Comparison of ENCODE assay signal across 38 cellular contexts in the genomic region with DNA sequence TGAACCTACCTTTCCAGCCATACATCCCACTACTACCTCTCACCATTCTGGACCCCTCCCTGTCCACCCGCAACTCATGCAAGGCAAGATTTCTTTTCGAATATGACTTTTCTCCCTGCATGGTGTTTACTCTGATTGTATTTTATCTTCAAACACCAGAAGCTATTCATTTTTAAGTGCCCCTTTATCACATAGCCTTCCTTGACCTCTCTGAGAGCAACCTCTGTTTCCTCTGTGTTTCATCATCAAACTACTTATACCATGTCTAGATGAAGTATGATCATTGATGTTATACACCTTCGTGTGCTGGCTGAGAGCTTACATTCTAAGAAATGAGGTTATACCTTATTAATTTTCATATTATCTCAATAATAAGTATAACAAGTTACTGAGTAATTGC. TPM values are rescaled to one million over a fixed set of nuclear protein-coding genes. Genes with fewer than 3 reads are reported as not detected.
A peak's percentile ranks its signal among the peaks of the same experiment; 100 is the strongest.
DNase-seq lines count a peak whose midpoint lies in the region; ATAC-seq, FAIRE-seq and TF ChIP-seq lines count a peak whose summit lies in the region.
"Had no signal": no experiment of that assay in that cellular context is flagged by ENCODE, and none has a peak within 500 bp of the region (broad histone marks: within the 10 kb centered on the region; RNA-seq: fewer than 3 reads in every experiment).

No MANE protein-coding gene starts in this region.

- DNase-seq in HTR-8/SVneo (ENCODE audit: insufficient read length, low spot score) (no peak), OCI-M1 (lab: John Stamatoyannopoulos, UW) (peak; percentile 53), K562 (ENCODE audit: extremely low read depth in 1 of 4, low spot score in 3 of 4) (no peak), erythroblast (lab: John Stamatoyannopoulos, UW) (peak; percentile 39 to 73), foreskin keratinocyte (no peak), SIG-M5 treated with dmso at 0.1 percent for 504 hours (lab: John Stamatoyannopoulos, UW; ENCODE audit: unreplicated experiment) (no peak), right lobe of liver (no peak)
- no peak for DNase-seq in activated CD4-positive, alpha-beta T cell treated with anti-CD3 and anti-CD28 coated beads, Interleukin-2, amount 50 U/mL, for 1 hour
- DNase-seq: 8988T; ACHN; AML-193; BE2C; C1 segment of cervical spinal cord; Caco-2; Calu3; CD4-positive, alpha-beta memory T cell; CD4-positive, alpha-beta T cell; CD4-positive, CD25-positive, alpha-beta regulatory T cell; CD8-positive, alpha-beta memory T cell; CD8-positive, alpha-beta T cell; COR-L47; DMS 273 treated with DMSO at 0.1 percent for 48 hours; DMS153; DMS53; DMS79; DMS79 treated with DMSO at 0.1 percent for 48 hours; DND-41; EL had no signal

- H2AFZ ChIP-seq in K562 (ENCODE audit: low read depth, low read length) = no peak overlapping the region

- H3K27me3 ChIP-seq in K562 (ENCODE audit: control insufficient read depth in 2 of 2, insufficient read depth in 2 of 2, low read length in 2 of 2) (peaks cover 4 to 12% of the 10 kb centered on the region in 2 experiments; a peak in 3 of 5 replicates), foreskin keratinocyte (peaks cover 7% of the 10 kb centered on the region), right lobe of liver (no peaks in the 10 kb centered on the region)
- H3K27me3 ChIP-seq: BE2C; BLaER1; BLaER1 treated with 17β-estradiol and CSF1 and Interleukin-3, amounts not matched to agents 10 nM and 100 nM had no signal

- H3K9me3 ChIP-seq in K562 (replicated peaks; ENCODE audit: control insufficient read depth, insufficient read depth, low read depth, low read length) (no peaks in the 10 kb centered on the region), right lobe of liver (no peaks in the 10 kb centered on the region)
- H3K9me3 ChIP-seq: A549; BE2C; BLaER1; BLaER1 treated with 17β-estradiol and CSF1 and Interleukin-3, amounts not matched to agents 10 nM and 100 nM; Caco-2 had no signal

- in situ Hi-C loops in K562 (cut with MboI) = loop anchor here (25.0 kb wide), 1 partner anchor 731 kb away; no protein-coding TSS in a partner anchor

- no peak overlapping the region for H3K4me2 ChIP-seq in K562 (ENCODE audit: insufficient read depth, low read length)
- H3K4me2 ChIP-seq: A549; BLaER1; BLaER1 treated with 17β-estradiol and CSF1 and Interleukin-3, amounts not matched to agents 10 nM and 100 nM had no signal

- POLR2A ChIA-PET in K562 (lab: Yijun Ruan, JAX) = interaction anchor here (0.7 to 1.1 kb wide), 3 partner anchors 28 to 862 kb away, joined by 3 to 4 read pairs (median 3); no protein-coding TSS in a partner anchor

- H4K20me1 ChIP-seq in K562 (replicated peaks; ENCODE audit: control insufficient read depth, insufficient read depth, low read length) = no peaks in the 10 kb centered on the region
- H4K20me1 ChIP-seq: BLaER1; BLaER1 treated with 17β-estradiol and CSF1 and Interleukin-3, amounts not matched to agents 10 nM and 100 nM had no signal

- H3K36me3 ChIP-seq in K562 (ENCODE audit: control insufficient read depth, insufficient read depth, low read length) (no peaks in the 10 kb centered on the region), right lobe of liver (no peaks in the 10 kb centered on the region)
- H3K36me3 ChIP-seq: BE2C; BLaER1; BLaER1 treated with 17β-estradiol and CSF1 and Interleukin-3, amounts not matched to agents 10 nM and 100 nM had no signal

- peak; percentile 81 for TF ChIP-seq EP300 in K562 (IDR thresholded peaks at IDR 0.05; ENCODE audit: low read length)

- FAIRE-seq in HTR-8/SVneo (lab: Jason Lieb, UNC) = peak; percentile 60
- FAIRE-seq in K562 (lab: Jason Lieb, UNC) = no peak
- FAIRE-seq: A204.1, A549, D721Med had no signal

- TF ChIP-seq RAD21 in K562 (CRISPR knock-in tag; conservative IDR thresholded peaks at IDR 0.05 in 1 of 2, IDR thresholded peaks at IDR 0.05 in 1 of 2) = no peak

- no peak overlapping the region for H3K9ac ChIP-seq in K562 (ENCODE audit: insufficient read depth in 1 of 2, low read depth in 2 of 2, low read length in 2 of 2)
- H3K9ac ChIP-seq: BLaER1; BLaER1 treated with 17β-estradiol and CSF1 and Interleukin-3, amounts not matched to agents 10 nM and 100 nM had no signal

- intact Hi-C loops in K562 (cut with micrococcal nuclease) = loop anchor here (10.0 kb wide), 2 partner anchors 184 to 774 kb away; no protein-coding TSS in a partner anchor
- intact Hi-C loops in right lobe of liver (cut with DNase I) = no loop called here

- no peak for TF ChIP-seq CTCF in K562 (IDR thresholded peaks at IDR 0.05 in 2 of 3, conservative IDR thresholded peaks at IDR 0.05 in 1 of 3; ENCODE audit: insufficient read depth in 2 of 3, low read depth in 1 of 3, low read length in 3 of 3)
- no peak for TF ChIP-seq CTCF in foreskin keratinocyte (conservative IDR thresholded peaks at IDR 0.05)
- no peak for TF ChIP-seq CTCF in right lobe of liver (IDR thresholded peaks at IDR 0.05)

- peak; percentile 50 for ATAC-seq in K562
- no peak for ATAC-seq in foreskin keratinocyte
- no peak for ATAC-seq in right lobe of liver
- ATAC-seq: A549; CD8-positive, alpha-beta T cell had no signal

- 0% methylated on average over 3 of the region's 3 CpGs for WGBS in K562 (ENCODE audit: insufficient coverage, low coverage, missing lambda C conversion rate)
- 62% methylated on average over 3 of the region's 3 CpGs for WGBS in right lobe of liver (ENCODE audit: insufficient coverage, low coverage, low lambda C conversion rate, missing lambda C conversion rate)

- CTCF ChIA-PET in K562 (lab: Yijun Ruan, JAX; ENCODE audit: low intra/inter-chr PET ratio) = no interaction called here

- no peaks in the 10 kb centered on the region for H3K9me1 ChIP-seq in K562 (ENCODE audit: control insufficient read depth, insufficient read depth, low read length)

- H3K79me2 ChIP-seq in K562 (ENCODE audit: control insufficient read depth, insufficient read depth, low read length) = no peaks in the 10 kb centered on the region

- BruUV-seq in K562 (replicated peaks; lab: Mats Ljungman, UMichigan) = no TSS peak

- TF ChIP-seq POLR2A in K562 (conservative IDR thresholded peaks at IDR 0.05) = no peak
- no peak for TF ChIP-seq POLR2A in erythroblast (IDR thresholded peaks at IDR 0.05; ENCODE audit: low read length)
- no peak for TF ChIP-seq POLR2A in right lobe of liver (IDR thresholded peaks at IDR 0.05)

- H3K4me3 ChIP-seq in K562 = no peak overlapping the region
- no peak overlapping the region for H3K4me3 ChIP-seq in right lobe of liver
- H3K4me3 ChIP-seq: A549; BLaER1; BLaER1 treated with 17β-estradiol and CSF1 and Interleukin-3, amounts not matched to agents 10 nM and 100 nM had no signal

- no peaks in the 10 kb centered on the region for H3K4me1 ChIP-seq in K562 (replicated peaks in 1 of 2; ENCODE audit: control insufficient read depth in 2 of 2, insufficient read depth in 2 of 2, low read length in 2 of 2)
- H3K4me1 ChIP-seq in foreskin keratinocyte = no peaks in the 10 kb centered on the region
- H3K4me1 ChIP-seq in right lobe of liver = no peaks in the 10 kb centered on the region
- H3K4me1 ChIP-seq: BLaER1, Caco-2 had no signal

- H3K27ac ChIP-seq in K562 (ENCODE audit: extremely low read depth, low read depth, low read length) (no peak overlapping the region), foreskin keratinocyte (no peak overlapping the region), right lobe of liver (no peak overlapping the region)
- H3K27ac ChIP-seq: 22Rv1; A549; BLaER1; BLaER1 treated with 17β-estradiol and CSF1 and Interleukin-3, amounts not matched to agents 10 nM and 100 nM; C4-2B had no signal

RNA-seq across cellular contexts. Expression of a gene that starts 31.8 kb away (rescaled TPM):
- total RNA-seq in K562 (2011; cell fraction: chromatin; rRNA removed; ENCODE audit: low replicate concordance) = not detected in 2 replicates
- total RNA-seq in K562 (2011; cell fraction: nucleolus; rRNA removed) = not detected in 2 replicates
- not detected in 2 replicates for total RNA-seq in K562 (2011; cell fraction: nucleoplasm; rRNA removed)
- 0.54 and 0.57 TPM in 2 replicates for total RNA-seq in K562 (2014; rRNA removed)
- total RNA-seq in K562 (2014; rRNA removed; fragmentation: Illumina TruSeq; extraction: Trizol) = not detected in 2 replicates
- total RNA-seq in K562 (2015; rRNA removed; fragmentation: Illumina TruSeq; extraction: Trizol) = 0.19 and 0.80 TPM in 2 replicates
- total RNA-seq in K562 (2021) = 2.7 and 3.4 TPM in 2 replicates
- not detected in 2 replicates for polyA plus RNA-seq in K562 (2011; rRNA removed)
- polyA plus RNA-seq in K562 (2011; cell fraction: cytosol; rRNA removed) = 0.13 and 0.21 TPM in 2 replicates
- 0.87 and 1.8 TPM in 2 replicates for polyA plus RNA-seq in K562 (2011; cell fraction: nucleus; rRNA removed)
- polyA plus RNA-seq in K562 (2012) = 0.78 and 0.87 TPM in 2 replicates
- polyA plus RNA-seq in K562 (2014; fragmentation: Illumina TruSeq; extraction: Trizol) = not detected in 2 replicates
- polyA plus RNA-seq in K562 (2014; fragmentation: Nextera tagmentation; extraction: Ambion mirVana) = not detected
- 1.3 and 1.4 TPM in 2 replicates for polyA plus RNA-seq in K562 (2014; rRNA removed)
- not detected in 2 replicates for polyA minus RNA-seq in K562 (2011; rRNA and poly(A)+ RNA removed)
- not detected in 2 replicates for polyA minus RNA-seq in K562 (2011; cell fraction: cytosol; rRNA and poly(A)+ RNA removed)
- polyA minus RNA-seq in K562 (2011; cell fraction: nucleus; rRNA and poly(A)+ RNA removed) = 0.54 TPM in 1 of 2 replicates, not detected in the other
- total RNA-seq in foreskin keratinocyte = 1.6 and 4.3 TPM in 2 replicates
- polyA plus RNA-seq in foreskin keratinocyte = 2.0 and 4.4 TPM in 2 replicates
- 1 to 10 TPM in 5 of 6 experiments, not detected in 1; 1.1 to 2.2 (median 1.4) TPM for total RNA-seq in right lobe of liver
- total RNA-seq: A673, Daoy had no signal
- polyA plus RNA-seq: CD14-positive monocyte had no signal

RNA-seq across cellular contexts. Expression of a gene that starts 40.1 kb away (rescaled TPM):
- 34.1 and 57.3 TPM in 2 replicates for total RNA-seq in K562 (2011; cell fraction: chromatin; rRNA removed; ENCODE audit: low replicate concordance)
- 30.7 and 34.0 TPM in 2 replicates for total RNA-seq in K562 (2011; cell fraction: nucleolus; rRNA removed)
- 39.2 and 48.4 TPM in 2 replicates for total RNA-seq in K562 (2011; cell fraction: nucleoplasm; rRNA removed)
- total RNA-seq in K562 (2014; rRNA removed) (13.4 and 18.7 TPM in 2 replicates), K562 (2014; rRNA removed; fragmentation: Illumina TruSeq; extraction: Trizol) (6.7 and 7.3 TPM in 2 replicates), K562 (2015; rRNA removed; fragmentation: Illumina TruSeq; extraction: Trizol) (7.8 TPM in 2 replicates), K562 (2021) (53.8 and 66.0 TPM in 2 replicates), foreskin keratinocyte (16.8 and 18.6 TPM in 2 replicates), right lobe of liver (10 to 100 TPM; 16.6 to 30.1 (median 27.3) TPM)
- polyA plus RNA-seq in K562 (2011; rRNA removed) (12.6 and 16.4 TPM in 2 replicates), K562 (2014; fragmentation: Illumina TruSeq; extraction: Trizol) (24.5 and 33.4 TPM in 2 replicates), K562 (2014; fragmentation: Nextera tagmentation; extraction: Ambion mirVana) (1 to 10 TPM; 5.0 to 5.4 TPM), K562 (2014; rRNA removed) (25.8 and 32.2 TPM in 2 replicates), foreskin keratinocyte (11.9 and 12.3 TPM in 2 replicates)
- polyA plus RNA-seq in K562 (2011; cell fraction: cytosol; rRNA removed) = 15.9 and 30.6 TPM in 2 replicates
- polyA plus RNA-seq in K562 (2011; cell fraction: nucleus; rRNA removed) = 69.5 and 88.7 TPM in 2 replicates
- 19.9 and 41.0 TPM in 2 replicates for polyA plus RNA-seq in K562 (2012)
- 6.8 and 9.5 TPM in 2 replicates for polyA minus RNA-seq in K562 (2011; rRNA and poly(A)+ RNA removed)
- polyA minus RNA-seq in K562 (2011; cell fraction: cytosol; rRNA and poly(A)+ RNA removed) = 13.3 and 14.4 TPM in 2 replicates
- polyA minus RNA-seq in K562 (2011; cell fraction: nucleus; rRNA and poly(A)+ RNA removed) = 16.4 and 17.6 TPM in 2 replicates

Comparison
In these comparisons a context has a peak if more than half of its experiments do, and no peak if none do; other contexts are left out.
1. DNase-seq: peak in OCI-M1 (single experiment) and erythroblast (2 of 2); none in HTR-8/SVneo (single experiment), K562 (0 of 4), foreskin keratinocyte (0 of 2), SIG-M5 treated with dmso at 0.1 percent for 504 hours (single experiment), activated CD4-positive, alpha-beta T cell treated with anti-CD3 and anti-CD28 coated beads, Interleukin-2, amount 50 U/mL, for 1 hour (single experiment) and right lobe of liver (0 of 3).